Comparison of ENCODE assay signal across 7 cellular contexts in genomic region chr13:26128676-26129075, GRCh38.
"Had no signal": no experiment of that assay in that cellular context is flagged by ENCODE, and none has a peak within 500 bp of the region (broad histone marks: within the 10 kb centered on the region; RNA-seq: fewer than 3 reads in every experiment).

No MANE protein-coding gene starts in this region.

- H3K27ac Mint-ChIP-seq: GM23338, HFFc6 had no signal

- H3K9me3 ChIP-seq: HAP-1 had no signal

- H2AFZ ChIP-seq: GM23338 had no signal

- H3K4me2 ChIP-seq: GM23338 had no signal

- H3K4me3 Mint-ChIP-seq: GM23338, HFFc6 had no signal

- H3K9me3 Mint-ChIP-seq: GM23338, HFFc6 had no signal

- H3K27ac ChIP-seq: HL-60 had no signal

- DNase-seq: H7, HFFc6, IMR-90 had no signal

- H3K36me3 ChIP-seq: HAP-1 had no signal

- H3K4me3 ChIP-seq: GM23338, HAP-1, K562 had no signal

- H3K4me1 ChIP-seq: HAP-1 had no signal
